12 cellular contexts compared by ENCODE assay signal in the genomic region with DNA sequence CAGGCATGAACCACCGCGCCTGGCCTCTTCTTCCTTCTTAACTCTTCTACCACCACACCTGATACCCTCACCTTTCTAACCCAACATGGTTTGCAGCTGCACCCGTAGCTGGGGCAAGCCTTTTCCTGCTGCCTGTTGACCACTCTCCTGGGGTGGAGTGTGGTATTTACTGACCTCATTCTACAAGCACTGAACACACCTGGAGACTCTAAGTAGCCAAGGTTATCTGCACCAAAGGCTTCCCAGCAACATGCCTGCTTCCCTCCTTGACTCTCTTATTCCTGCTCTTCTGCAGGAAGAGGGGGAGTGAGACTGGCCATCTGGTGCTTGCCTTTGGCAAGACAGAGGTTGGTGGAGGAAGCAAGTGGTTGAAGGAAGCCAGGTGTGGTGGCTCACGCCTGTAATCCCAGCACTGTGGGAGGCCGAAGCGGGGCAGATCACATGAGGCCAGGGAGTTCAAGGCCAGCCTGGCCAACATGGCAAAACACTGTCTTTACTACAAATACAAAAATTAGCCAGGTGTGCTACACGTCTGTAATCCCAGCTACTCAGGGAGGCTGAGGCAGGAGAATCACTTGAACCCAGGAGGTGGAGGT. TPM values are rescaled to one million over a fixed set of nuclear protein-coding genes. Genes with fewer than 3 reads are reported as not detected.
DNase-seq lines count a peak whose midpoint lies in the region; ATAC-seq and TF ChIP-seq lines count a peak whose summit lies in the region.
"Had no signal": no experiment of that assay in that cellular context is flagged by ENCODE, and none has a peak within 500 bp of the region (broad histone marks: within the 10 kb centered on the region; RNA-seq: fewer than 3 reads in every experiment).

No MANE protein-coding gene starts in this region.

- no peaks in the 10 kb centered on the region for H3K4me1 ChIP-seq in CD8-positive, alpha-beta T cell (ENCODE audit: insufficient read depth, low read length)
- H3K4me1 ChIP-seq in left ventricle myocardium inferior (peaks cover 63% of the 10 kb centered on the region), prostate gland (replicated peaks) (peaks cover 4% of the 10 kb centered on the region)

- 80% methylated on average over 7 of the region's 7 CpGs for WGBS in prostate gland

- peaks cover 56% of the 10 kb centered on the region for H3K36me3 Mint-ChIP-seq in CD8-positive, alpha-beta T cell

- CTCF ChIA-PET in CD8-positive, alpha-beta T cell (lab: Charles Lee) = no interaction called here

- H3K27ac Mint-ChIP-seq in CD8-positive, alpha-beta T cell = peak overlapping the region; percentile 74
- H3K27ac Mint-ChIP-seq: activated B cell treated with CpG ODN at 0.5 μM for 24 hours had no signal

- no peak overlapping the region for H3K27ac ChIP-seq in CD8-positive, alpha-beta T cell (ENCODE audit: low read depth, low read length)
- peak overlapping the region; percentile 83 for H3K27ac ChIP-seq in left ventricle myocardium inferior (replicated peaks)
- H3K27ac ChIP-seq in prostate gland = peak overlapping the region; percentile 32 to 40

- no peaks in the 10 kb centered on the region for H3K9me3 ChIP-seq in CD8-positive, alpha-beta T cell (ENCODE audit: low read length)
- H3K9me3 ChIP-seq in left ventricle myocardium inferior (replicated peaks) (no peaks in the 10 kb centered on the region), prostate gland (no peaks in the 10 kb centered on the region)

- no peak for TF ChIP-seq POLR2A in prostate gland (IDR thresholded peaks at IDR 0.05)

- no peak for ATAC-seq in CD8-positive, alpha-beta T cell

- intact Hi-C loops in CD8-positive, alpha-beta T cell (cut with DNase I, micrococcal nuclease) = no loop called here
- intact Hi-C loops in left ventricle myocardium inferior (cut with micrococcal nuclease) (no loop called here), prostate gland (cut with DNase I) (no loop called here)

- no peaks in the 10 kb centered on the region for H3K9me3 Mint-ChIP-seq in CD8-positive, alpha-beta T cell
- H3K9me3 Mint-ChIP-seq: activated B cell treated with CpG ODN at 0.5 μM for 24 hours had no signal

- DNase-seq in CD8-positive, alpha-beta T cell = no peak
- DNase-seq in NCI-H69 (lab: John Stamatoyannopoulos, UW) = peak; percentile 68
- DNase-seq in left ventricle myocardium inferior = no peak
- no peak for DNase-seq in prostate gland (ENCODE audit: low spot score)
- no peak for DNase-seq in NCI-H2227 (lab: John Stamatoyannopoulos, UW; ENCODE audit: unreplicated experiment)
- no peak for DNase-seq in NCI-H2081 (lab: John Stamatoyannopoulos, UW)
- no peak for DNase-seq in NOMO-1 (lab: John Stamatoyannopoulos, UW; ENCODE audit: unreplicated experiment in 2 of 2)
- DNase-seq: activated B cell treated with CpG ODN at 0.5 μM for 24 hours; activated CD8-positive, alpha-beta memory T cell treated with anti-CD3 and anti-CD28 coated beads, Interleukin-2, amount 50 U/mL, for 48 hours; DMS53 had no signal

- H3K4me3 ChIP-seq in CD8-positive, alpha-beta T cell (ENCODE audit: low read depth, low read length) = no peak overlapping the region
- H3K4me3 ChIP-seq in left ventricle myocardium inferior (no peak overlapping the region), prostate gland (no peak overlapping the region)
- H3K4me3 ChIP-seq: GM23248, smooth muscle cell had no signal

- TF ChIP-seq CTCF in CD8-positive, alpha-beta T cell (IDR thresholded peaks at IDR 0.05) = no peak
- TF ChIP-seq CTCF in left ventricle myocardium inferior (IDR thresholded peaks at IDR 0.05; ENCODE audit: borderline replicate concordance) (no peak), prostate gland (IDR thresholded peaks at IDR 0.05) (no peak)

- H3K36me3 ChIP-seq in CD8-positive, alpha-beta T cell (ENCODE audit: insufficient read depth, low read length) = peaks cover 26% of the 10 kb centered on the region
- H3K36me3 ChIP-seq in left ventricle myocardium inferior (peaks cover 36% of the 10 kb centered on the region), prostate gland (peaks cover 5 to 10% of the 10 kb centered on the region in 2 donors)

- H3K4me3 Mint-ChIP-seq in CD8-positive, alpha-beta T cell = no peak overlapping the region
- H3K4me3 Mint-ChIP-seq: activated B cell treated with CpG ODN at 0.5 μM for 24 hours had no signal

- POLR2A ChIA-PET in CD8-positive, alpha-beta T cell (lab: Charles Lee) = no interaction called here

- H3K27me3 ChIP-seq in CD8-positive, alpha-beta T cell (ENCODE audit: insufficient read depth, low read length) = no peaks in the 10 kb centered on the region
- H3K27me3 ChIP-seq in left ventricle myocardium inferior (ENCODE audit: low read depth) = no peaks in the 10 kb centered on the region
- no peaks in the 10 kb centered on the region for H3K27me3 ChIP-seq in prostate gland (replicated peaks; ENCODE audit: insufficient read depth)

- no peaks in the 10 kb centered on the region for H3K27me3 Mint-ChIP-seq in CD8-positive, alpha-beta T cell (ENCODE audit: low read depth)
- H3K27me3 Mint-ChIP-seq: activated B cell treated with CpG ODN at 0.5 μM for 24 hours had no signal

- peaks cover 25% of the 10 kb centered on the region for H3K4me1 Mint-ChIP-seq in CD8-positive, alpha-beta T cell (ENCODE audit: low read depth)

RNA-seq across cellular contexts. Expression of a gene that starts 10.1 kb away (rescaled TPM):
- total RNA-seq in CD8-positive, alpha-beta T cell = 10 to 100 TPM; 40.8 to 43.5 TPM
- total RNA-seq in left ventricle myocardium inferior (103 TPM), prostate gland (10 to 100 TPM; 75.6 to 95.9 TPM)

RNA-seq across cellular contexts. Expression of a gene that starts 11.3 kb away (rescaled TPM):
- 1 to 10 TPM; 3.9 to 4.2 TPM for total RNA-seq in CD8-positive, alpha-beta T cell
- total RNA-seq in left ventricle myocardium inferior = 7.9 TPM
- 10 to 100 TPM; 17.4 to 20.4 TPM for total RNA-seq in prostate gland

RNA-seq across cellular contexts. Expression of a gene that starts 41.1 kb away (rescaled TPM):
- under 1 TPM; 0.31 to 0.35 TPM for total RNA-seq in CD8-positive, alpha-beta T cell
- total RNA-seq in left ventricle myocardium inferior (not detected), prostate gland (1 to 10 TPM in 1 of 2 donors, under 1 TPM in 1; 0.85 to 3.7 TPM)
- total RNA-seq: GM23248, smooth muscle cell had no signal
